Comparison of ENCODE assay signal across 22 cellular contexts in the genomic region with DNA sequence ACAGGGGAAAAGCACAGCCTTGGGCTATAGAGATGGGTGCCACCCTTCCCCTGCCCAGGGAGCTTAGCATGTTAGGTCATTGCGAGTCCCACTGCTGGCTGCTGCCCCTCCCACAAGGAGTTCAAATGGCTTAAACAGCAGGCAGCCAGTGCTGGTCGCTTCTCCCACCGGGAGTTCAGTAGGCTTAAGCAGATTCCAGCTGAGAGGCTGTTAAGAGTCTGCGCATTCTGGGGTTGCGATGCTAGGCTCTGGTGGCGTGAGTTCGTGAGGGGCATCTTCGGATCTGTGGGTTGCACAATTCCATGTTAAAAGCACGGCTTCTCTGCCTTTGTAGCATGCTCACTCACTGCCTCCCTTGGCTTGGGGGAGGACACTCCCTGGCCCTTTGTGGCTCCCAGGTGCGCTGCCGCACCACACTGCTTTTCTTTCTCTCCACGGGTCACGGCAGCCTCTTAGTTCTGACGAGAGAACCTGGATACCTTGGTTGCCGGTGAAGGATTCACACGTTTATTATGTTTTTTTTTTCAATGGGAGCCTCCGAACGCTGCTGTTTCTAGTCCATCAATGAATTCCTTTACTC.
DNase-seq lines count a peak whose midpoint lies in the region; ATAC-seq and TF ChIP-seq lines count a peak whose summit lies in the region.
"Had no signal": no experiment of that assay in that cellular context is flagged by ENCODE, and none has a peak within 500 bp of the region (broad histone marks: within the 10 kb centered on the region; RNA-seq: fewer than 3 reads in every experiment).

No MANE protein-coding gene starts in this region.

- no peaks in the 10 kb centered on the region for H3K23me2 ChIP-seq in H9 (ENCODE audit: insufficient read length, low read depth, low read length, poor library complexity, severe bottlenecking)

- H3K27me3 ChIP-seq in H9 (ENCODE audit: insufficient read depth, low read length) (no peaks in the 10 kb centered on the region), WERI-Rb-1 (ENCODE audit: insufficient read depth, low read depth, severe bottlenecking) (no peaks in the 10 kb centered on the region), iPS-20b (ENCODE audit: insufficient read depth, low read length) (no peaks in the 10 kb centered on the region; the same call in 1 of the 2 replicates)
- H3K27me3 ChIP-seq: BLaER1 had no signal

- H3K23ac ChIP-seq in H9 (ENCODE audit: insufficient read length, low read depth, low read length) = no peak overlapping the region

- no peak overlapping the region for H2BK120ac ChIP-seq in H9 (ENCODE audit: low read depth, low read length, poor library complexity, severe bottlenecking)

- no peak overlapping the region; a peak in 1 of 7 replicates for H3K27ac Mint-ChIP-seq in H9
- H3K27ac Mint-ChIP-seq: CD4-positive, alpha-beta T cell had no signal

- H3K9me3 ChIP-seq in H9 (ENCODE audit: control insufficient read depth, low read depth, low read length) (no peaks in the 10 kb centered on the region), WERI-Rb-1 (ENCODE audit: severe bottlenecking) (no peaks in the 10 kb centered on the region), iPS-20b (ENCODE audit: insufficient read depth, low read depth, low read length) (peaks cover 7% of the 10 kb centered on the region; the same call in 1 of the 2 replicates)
- H3K9me3 ChIP-seq: BLaER1 had no signal

- H4K91ac ChIP-seq in H9 (ENCODE audit: insufficient read length, low read depth, low read length) = no peak overlapping the region

- no peak overlapping the region; a peak in 1 of 5 replicates for H3K4me3 Mint-ChIP-seq in H9
- H3K4me3 Mint-ChIP-seq: CD4-positive, alpha-beta T cell had no signal

- no peak overlapping the region for H4K8ac ChIP-seq in H9 (replicated peaks; ENCODE audit: insufficient read length, low read depth, low read length)

- H3K27me3 Mint-ChIP-seq in H9 (ENCODE audit: low read depth) = peaks cover 66% of the 10 kb centered on the region

- H3T11ph ChIP-seq in H9 (ENCODE audit: low read length) = no peak overlapping the region

- ATAC-seq in GM18858 (IDR thresholded peaks at IDR 0.05; ENCODE audit: unreplicated experiment) = no peak

- H3K27ac ChIP-seq in H9 (ENCODE audit: insufficient read length, low read depth, low read length) (no peak overlapping the region), WERI-Rb-1 (no peak overlapping the region), iPS-20b (ENCODE audit: low read length) (no peak overlapping the region)
- H3K27ac ChIP-seq: BLaER1, KMS-11, PC-9 had no signal

- no peaks in the 10 kb centered on the region for H3K79me1 ChIP-seq in H9 (ENCODE audit: insufficient read depth, low read depth, low read length, poor library complexity, severe bottlenecking)

- no peak overlapping the region for H2BK12ac ChIP-seq in H9 (ENCODE audit: insufficient read length, low read depth, low read length)

- H3K4me2 ChIP-seq in H9 (ENCODE audit: insufficient read depth, insufficient read length, low read length) = no peak overlapping the region
- H3K4me2 ChIP-seq: BLaER1, KMS-11, PC-9 had no signal

- no peak overlapping the region for H3K56ac ChIP-seq in H9 (ENCODE audit: insufficient read length, low read depth, low read length)

- H3K4me3 ChIP-seq in WERI-Rb-1 (ENCODE audit: low read depth, low read length) = no peak overlapping the region
- peak overlapping the region; percentile 17; the same call in 1 of the 2 replicates for H3K4me3 ChIP-seq in iPS-20b (ENCODE audit: low read length)
- H3K4me3 ChIP-seq: BLaER1, PC-9 had no signal

- no peak overlapping the region for H2BK20ac ChIP-seq in H9 (ENCODE audit: low read depth, low read length, poor library complexity, severe bottlenecking)

- H3K36me3 Mint-ChIP-seq in H9 (ENCODE audit: insufficient read depth in 1 of 3, low read depth in 3 of 3) = peaks cover 0 to 24% (median 18%) of the 10 kb centered on the region in 3 experiments; a peak in 5 of 7 replicates

- no peaks in the 10 kb centered on the region for H3K79me2 ChIP-seq in H9 (ENCODE audit: insufficient read depth, low read length)

- H4K20me1 ChIP-seq in H9 (ENCODE audit: control insufficient read depth, insufficient read depth, insufficient read length) = no peaks in the 10 kb centered on the region
- H4K20me1 ChIP-seq: BLaER1 had no signal

- H3K9me3 Mint-ChIP-seq in H9 = peaks cover 17 to 19% of the 10 kb centered on the region in 2 experiments

- H3K14ac ChIP-seq in H9 (ENCODE audit: insufficient read depth, low read length) = no peak overlapping the region

- peak; percentile 62 for DNase-seq in H9
- peak; percentile 25 for DNase-seq in WERI-Rb-1
- no peak for DNase-seq in SKM-1 (lab: John Stamatoyannopoulos, UW; ENCODE audit: unreplicated experiment)
- DNase-seq in NCI-H2227 (lab: John Stamatoyannopoulos, UW; ENCODE audit: unreplicated experiment) = no peak
- no peak for DNase-seq in NCI-H1105 treated with DMSO at 0.1 percent for 48 hours (lab: John Stamatoyannopoulos, UW)
- DNase-seq: ACHN; CD4-positive, alpha-beta T cell; COR-L47; DMS79 treated with DMSO at 0.1 percent for 48 hours; IMR-90; NCI-H1694 treated with DMSO at 0.1 percent for 48 hours; NCI-H2081 treated with DMSO at 0.1 percent for 48 hours; NCI-H2171 treated with DMSO at 0.1 percent for 48 hours; NCI-H446; PC-9; RPMI8226; SHP77; SW 1271 had no signal

- H3K4me1 Mint-ChIP-seq in H9 = peaks cover 4% of the 10 kb centered on the region in 2 experiments; a peak in 2 of 4 replicates

- no peak overlapping the region for H2BK15ac ChIP-seq in H9 (ENCODE audit: low read depth, low read length)

- H3K4me1 ChIP-seq in H9 (ENCODE audit: insufficient read depth, low read length) (no peaks in the 10 kb centered on the region; the same call in 1 of the 2 replicates), iPS-20b (ENCODE audit: insufficient read depth, low read length) (peaks cover 3% of the 10 kb centered on the region; the same call in 1 of the 2 replicates)
- H3K4me1 ChIP-seq: BLaER1 had no signal

- H2AFZ ChIP-seq in H9 (ENCODE audit: low read length) = no peak overlapping the region
- H2AFZ ChIP-seq: PC-9 had no signal

- H3K9ac ChIP-seq in H9 (ENCODE audit: extremely low read depth, insufficient read length, low read length) (no peak overlapping the region), iPS-20b (ENCODE audit: low read depth, low read length) (no peak overlapping the region)
- H3K9ac ChIP-seq: BLaER1, KMS-11 had no signal

- TF ChIP-seq CTCF in H9 (conservative IDR thresholded peaks at IDR 0.05) (no peak), WERI-Rb-1 (IDR thresholded peaks at IDR 0.05; ENCODE audit: low read depth, low read length) (no peak)

- H3K4ac ChIP-seq in H9 (ENCODE audit: low read depth, low read length) = no peak overlapping the region

- H3K18ac ChIP-seq in H9 (ENCODE audit: insufficient read length, low read depth, low read length) = peak overlapping the region; percentile 3

- no peak overlapping the region for H2BK5ac ChIP-seq in H9 (ENCODE audit: insufficient read length, low read length)

- H4K5ac ChIP-seq in H9 (ENCODE audit: insufficient read length, low read depth, low read length) = no peak overlapping the region

- no peak overlapping the region for H2AK5ac ChIP-seq in H9 (ENCODE audit: insufficient read length, low read length)

- no peaks in the 10 kb centered on the region for H3K36me3 ChIP-seq in WERI-Rb-1
- no peaks in the 10 kb centered on the region for H3K36me3 ChIP-seq in iPS-20b (ENCODE audit: insufficient read depth, low read depth, low read length)
- H3K36me3 ChIP-seq: BLaER1 had no signal

- WGBS in H9 (ENCODE audit: extremely low coverage, insufficient read length, low lambda C conversion rate) = no CpG with 5 or more reads among the region's 18 CpGs

Comparison
In these comparisons a context has a peak if more than half of its experiments do, and no peak if none do; other contexts are left out.
1. DNase-seq: peak in H9 (single experiment) and WERI-Rb-1 (single experiment); none in SKM-1 (single experiment), NCI-H2227 (single experiment) and NCI-H1105 treated with DMSO at 0.1 percent for 48 hours (single experiment).